Comparison of ENCODE assay signal across 1 cellular context in genomic region chr10:46024948-46025347, GRCh38.
TF ChIP-seq lines count a peak whose summit lies in the region.

No MANE protein-coding gene starts in this region.

TF ChIP-seq in IMR-90, 13 proteins besides CTCF, POLR2A, EP300 and RAD21:
- TF ChIP-seq ELK1 (IDR thresholded peaks at IDR 0.05; ENCODE audit: borderline replicate concordance, low read depth, low read length) (no peak), CEBPB (IDR thresholded peaks at IDR 0.05; ENCODE audit: low read depth, low read length) (no peak), SMC3 (IDR thresholded peaks at IDR 0.05; ENCODE audit: low read depth, low read length) (no peak)
TF ChIP-seq in IMR-90: peak in this region for 0.
